11 cellular contexts compared by ENCODE assay signal in the genomic region with DNA sequence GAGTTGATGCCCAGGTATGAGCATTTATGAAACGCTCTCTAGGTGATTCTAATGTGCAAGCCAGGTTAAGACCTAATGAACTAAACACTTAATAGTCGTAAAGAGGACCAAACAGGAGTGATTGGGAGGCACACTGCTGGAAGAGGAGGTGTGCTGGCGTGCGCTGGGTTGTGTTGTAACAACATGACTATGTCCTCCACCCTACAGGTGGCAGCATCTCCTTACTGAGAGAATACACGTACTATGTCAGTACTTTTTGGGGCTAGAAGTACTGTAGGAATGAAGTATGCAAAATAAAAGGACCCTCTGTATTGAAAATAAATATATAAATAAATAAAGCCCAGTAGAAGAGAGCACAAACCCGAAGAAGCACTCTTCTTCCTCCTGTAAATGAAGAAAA. TPM values are rescaled to one million over a fixed set of nuclear protein-coding genes. Genes with fewer than 3 reads are reported as not detected.
DNase-seq lines count a peak whose midpoint lies in the region; ATAC-seq and TF ChIP-seq lines count a peak whose summit lies in the region.
"Had no signal": no experiment of that assay in that cellular context is flagged by ENCODE, and none has a peak within 500 bp of the region (broad histone marks: within the 10 kb centered on the region; RNA-seq: fewer than 3 reads in every experiment).

No MANE protein-coding gene starts in this region.

- no peak for TF ChIP-seq EP300 in esophagus muscularis mucosa (IDR thresholded peaks at IDR 0.05)

- H3K9me3 Mint-ChIP-seq in activated CD4-positive, alpha-beta T cell treated with anti-CD3 and anti-CD28 coated beads for 36 hours (ENCODE audit: low read depth), result no peaks in the 10 kb centered on the region
- H3K9me3 Mint-ChIP-seq: memory B cell had no signal

- H3K27me3 ChIP-seq in RWPE2 (ENCODE audit: insufficient read depth, poor library complexity, severe bottlenecking) (no peaks in the 10 kb centered on the region), esophagus muscularis mucosa (no peaks in the 10 kb centered on the region), smooth muscle cell (ENCODE audit: low read depth) (no peaks in the 10 kb centered on the region)
- H3K27me3 ChIP-seq: adrenal gland had no signal

- DNase-seq in activated CD4-positive, alpha-beta T cell treated with anti-CD3 and anti-CD28 coated beads for 36 hours, result peak; percentile 49
- no peak for DNase-seq in activated CD4-positive, alpha-beta T cell treated with anti-CD3 and anti-CD28 coated beads for 1 hour
- DNase-seq in RWPE2 (ENCODE audit: low spot score) (no peak), esophagus muscularis mucosa (ENCODE audit: extremely low spot score) (no peak), smooth muscle cell (lab: John Stamatoyannopoulos, UW; ENCODE audit: unreplicated experiment) (no peak), NCI-H2107 treated with DMSO at 0.1 percent for 48 hours (lab: John Stamatoyannopoulos, UW; ENCODE audit: unreplicated experiment) (no peak), 8988T (no peak), NCI-H510A (lab: John Stamatoyannopoulos, UW) (no peak)

- H3K36me3 ChIP-seq in RWPE2 (ENCODE audit: low read depth), result peaks cover 40% of the 10 kb centered on the region
- peaks cover 29 to 68% (median 62%) of the 10 kb centered on the region in 4 donors for H3K36me3 ChIP-seq in esophagus muscularis mucosa
- H3K36me3 ChIP-seq in smooth muscle cell (ENCODE audit: low read depth), result peaks cover 13% of the 10 kb centered on the region

- no peaks in the 10 kb centered on the region for H3K27me3 Mint-ChIP-seq in activated CD4-positive, alpha-beta T cell treated with anti-CD3 and anti-CD28 coated beads for 36 hours
- H3K27me3 Mint-ChIP-seq: memory B cell had no signal

- H3K79me2 ChIP-seq in smooth muscle cell (ENCODE audit: low read depth), result peaks cover 15% of the 10 kb centered on the region

- peaks cover 17% of the 10 kb centered on the region for H4K20me1 ChIP-seq in smooth muscle cell (ENCODE audit: low read depth)

- no peak overlapping the region for H2AFZ ChIP-seq in smooth muscle cell (ENCODE audit: low read depth)

- CTCF ChIA-PET in activated CD4-positive, alpha-beta T cell treated with anti-CD3 and anti-CD28 coated beads for 36 hours (lab: Charles Lee), result interaction anchor here (2.9 kb wide), 1 partner anchor 121 kb away, joined by 15 read pairs; no protein-coding TSS in a partner anchor

- TF ChIP-seq CTCF in RWPE2 (IDR thresholded peaks at IDR 0.05; ENCODE audit: poor library complexity, severe bottlenecking), result peak; percentile 37
- peak; percentile 9 to 28 (median 26) for TF ChIP-seq CTCF in esophagus muscularis mucosa (IDR thresholded peaks at IDR 0.05)
- TF ChIP-seq CTCF in smooth muscle cell (IDR thresholded peaks at IDR 0.05; ENCODE audit: borderline replicate concordance, insufficient read depth, poor library complexity, severe bottlenecking), result peak; percentile 29

- no peaks in the 10 kb centered on the region for H3F3A ChIP-seq in smooth muscle cell (ENCODE audit: low read depth)

- peaks cover 12% of the 10 kb centered on the region for H3K36me3 Mint-ChIP-seq in activated CD4-positive, alpha-beta T cell treated with anti-CD3 and anti-CD28 coated beads for 36 hours (ENCODE audit: low read depth)

- peaks cover 4% of the 10 kb centered on the region for H3K4me1 ChIP-seq in RWPE2 (ENCODE audit: insufficient read depth, poor library complexity, severe bottlenecking)
- H3K4me1 ChIP-seq in esophagus muscularis mucosa, result peaks cover 0 to 16% (median 12%) of the 10 kb centered on the region in 4 donors
- no peaks in the 10 kb centered on the region for H3K4me1 ChIP-seq in smooth muscle cell (ENCODE audit: low read depth)

- 72% methylated on average over 6 of the region's 6 CpGs for WGBS in esophagus muscularis mucosa
- WGBS in smooth muscle cell (ENCODE audit: low lambda C conversion rate), result 75% methylated on average over 6 of the region's 6 CpGs

- H3K4me1 Mint-ChIP-seq in activated CD4-positive, alpha-beta T cell treated with anti-CD3 and anti-CD28 coated beads for 36 hours, result peaks cover 11% of the 10 kb centered on the region
- H3K4me1 Mint-ChIP-seq: memory B cell had no signal

- POLR2A ChIA-PET in activated CD4-positive, alpha-beta T cell treated with anti-CD3 and anti-CD28 coated beads for 36 hours (lab: Charles Lee), result no interaction called here

- no peak overlapping the region for H3K27ac Mint-ChIP-seq in activated CD4-positive, alpha-beta T cell treated with anti-CD3 and anti-CD28 coated beads for 36 hours
- H3K27ac Mint-ChIP-seq: memory B cell had no signal

- intact Hi-C loops in activated CD4-positive, alpha-beta T cell treated with anti-CD3 and anti-CD28 coated beads for 36 hours (cut with DNase I, micrococcal nuclease), result no loop called here
- intact Hi-C loops in esophagus muscularis mucosa (cut with DNase I), result no loop called here

- peak; percentile 69 for ATAC-seq in activated CD4-positive, alpha-beta T cell treated with anti-CD3 and anti-CD28 coated beads for 36 hours
- peak; percentile 33; the same call in 1 of the 3 replicates for ATAC-seq in RWPE2 (ENCODE audit: low read depth)

- H3K9ac ChIP-seq in smooth muscle cell (ENCODE audit: low read depth), result no peak overlapping the region

- no peak overlapping the region for H3K4me3 ChIP-seq in RWPE2 (ENCODE audit: severe bottlenecking)
- no peak overlapping the region for H3K4me3 ChIP-seq in esophagus muscularis mucosa
- no peak overlapping the region for H3K4me3 ChIP-seq in smooth muscle cell
- H3K4me3 ChIP-seq: adrenal gland had no signal

- no peak overlapping the region for H3K4me2 ChIP-seq in smooth muscle cell

- H3K27ac ChIP-seq in RWPE2 (ENCODE audit: poor library complexity, severe bottlenecking) (no peak overlapping the region), esophagus muscularis mucosa (replicated peaks in 1 of 4) (no peak overlapping the region), smooth muscle cell (ENCODE audit: low read depth) (no peak overlapping the region)
- H3K27ac ChIP-seq: adrenal gland had no signal

- H3K4me3 Mint-ChIP-seq in activated CD4-positive, alpha-beta T cell treated with anti-CD3 and anti-CD28 coated beads for 36 hours, result no peak overlapping the region
- H3K4me3 Mint-ChIP-seq: memory B cell had no signal

- no peak for TF ChIP-seq POLR2A in esophagus muscularis mucosa (IDR thresholded peaks at IDR 0.05; ENCODE audit: low read depth)

- H3K9me3 ChIP-seq in RWPE2 (ENCODE audit: severe bottlenecking) (no peaks in the 10 kb centered on the region), esophagus muscularis mucosa (no peaks in the 10 kb centered on the region), smooth muscle cell (replicated peaks; ENCODE audit: low read depth) (no peaks in the 10 kb centered on the region)
- H3K9me3 ChIP-seq: adrenal gland had no signal

RNA-seq across cellular contexts. Expression of a gene that starts 11.9 kb away (rescaled TPM):
- total RNA-seq in activated CD4-positive, alpha-beta T cell treated with anti-CD3 and anti-CD28 coated beads for 36 hours, result 10 to 100 TPM; 29.5 to 36.2 TPM
- 10 to 100 TPM; 56.5 to 66.2 (median 59.0) TPM for total RNA-seq in esophagus muscularis mucosa
- total RNA-seq in smooth muscle cell, result 40.7 and 45.7 TPM in 2 replicates
- polyA plus RNA-seq in smooth muscle cell, result 43.7 and 44.6 TPM in 2 replicates

RNA-seq across cellular contexts. Expression of a gene that starts 23.0 kb away (rescaled TPM):
- 10 to 100 TPM; 45.9 to 46.0 TPM for total RNA-seq in activated CD4-positive, alpha-beta T cell treated with anti-CD3 and anti-CD28 coated beads for 36 hours
- total RNA-seq in esophagus muscularis mucosa, result 10 to 100 TPM; 17.6 to 30.3 (median 25.4) TPM
- total RNA-seq in smooth muscle cell, result 49.3 and 57.6 TPM in 2 replicates
- polyA plus RNA-seq in smooth muscle cell, result 34.6 and 45.4 TPM in 2 replicates

RNA-seq across cellular contexts. Expression of a gene that starts 56.9 kb away (rescaled TPM):
- 1 to 10 TPM in 1 of 2 experiments, under 1 TPM in 1; 0.96 to 1.9 TPM for total RNA-seq in activated CD4-positive, alpha-beta T cell treated with anti-CD3 and anti-CD28 coated beads for 36 hours
- total RNA-seq in esophagus muscularis mucosa, result 10 to 100 TPM; 44.8 to 64.3 (median 56.9) TPM
- 1.2 and 4.1 TPM in 2 replicates for total RNA-seq in smooth muscle cell
- 7.2 and 9.6 TPM in 2 replicates for polyA plus RNA-seq in smooth muscle cell
- total RNA-seq: fibroblast of lung had no signal

RNA-seq across cellular contexts. Expression of a gene that starts 58.4 kb away (rescaled TPM):
- 1 to 10 TPM; 1.1 to 1.3 TPM for total RNA-seq in activated CD4-positive, alpha-beta T cell treated with anti-CD3 and anti-CD28 coated beads for 36 hours
- total RNA-seq in esophagus muscularis mucosa (1 to 10 TPM; 2.1 to 4.6 (median 2.6) TPM), smooth muscle cell (0.31 TPM in 1 of 2 replicates, not detected in the other)
- polyA plus RNA-seq in smooth muscle cell, result 0.43 and 1.0 TPM in 2 replicates
- total RNA-seq: fibroblast of lung had no signal
